Comparison of ENCODE assay signal across 1 cellular context in genomic region chr11:80241766-80242165, GRCh38.
TF ChIP-seq lines count a peak whose summit lies in the region.

No MANE protein-coding gene starts in this region.

TF ChIP-seq in IMR-90, 13 proteins besides CTCF, POLR2A, EP300 and RAD21 (continued from another document):
- no peak for TF ChIP-seq NFE2L2 (IDR thresholded peaks at IDR 0.05; ENCODE audit: low read depth, low read length)
- no peak for TF ChIP-seq MAZ (IDR thresholded peaks at IDR 0.05; ENCODE audit: borderline replicate concordance, low read depth, low read length)
- TF ChIP-seq USF2 (IDR thresholded peaks at IDR 0.05; ENCODE audit: low read depth, low read length) = no peak
- TF ChIP-seq CEBPB (IDR thresholded peaks at IDR 0.05; ENCODE audit: low read depth, low read length) = no peak
- TF ChIP-seq RFX5 (IDR thresholded peaks at IDR 0.05; ENCODE audit: low read depth, low read length) = no peak
- no peak for TF ChIP-seq FOS (IDR thresholded peaks at IDR 0.05; ENCODE audit: low read depth, low read length)
- no peak for TF ChIP-seq CHD1 (IDR thresholded peaks at IDR 0.05; ENCODE audit: low read depth, low read length)
- TF ChIP-seq BHLHE40 (IDR thresholded peaks at IDR 0.05; ENCODE audit: low read depth, low read length) = no peak
- no peak for TF ChIP-seq MXI1 (IDR thresholded peaks at IDR 0.05; ENCODE audit: borderline replicate concordance, low read depth, low read length)
